Comparison of ENCODE assay signal across 19 cellular contexts in genomic region chr1:226060427-226060826, GRCh38. TPM values are rescaled to one million over a fixed set of nuclear protein-coding genes. Genes with fewer than 3 reads are reported as not detected.
DNase-seq lines count a peak whose midpoint lies in the region; ATAC-seq lines count a peak whose summit lies in the region.
"Had no signal": no experiment of that assay in that cellular context is flagged by ENCODE, and none has a peak within 500 bp of the region (broad histone marks: within the 10 kb centered on the region; RNA-seq: fewer than 3 reads in every experiment).

No MANE protein-coding gene starts in this region.

- ATAC-seq in T-helper 17 cell (no peak), HG03469 (IDR thresholded peaks at IDR 0.05; ENCODE audit: unreplicated experiment) (no peak)
- ATAC-seq in stimulated activated effector memory CD8-positive, alpha-beta T cell treated with anti-CD3 and anti-CD28 coated beads, Interleukin-12 subunit alpha, Interleukin-12 subunit beta, amount 100 ng/mL, for 72 hours, result no peak
- ATAC-seq: activated CD4-positive, alpha-beta T cell treated with anti-CD3 and anti-CD28 coated beads for 36 hours; left lung had no signal

- H3K36me3 Mint-ChIP-seq in activated CD4-positive, alpha-beta memory T cell treated with anti-CD3 and anti-CD28 coated beads, Interleukin-2, amount 10 ng/mL, durations not matched to agents 7 days and 5 days (ENCODE audit: low read depth), result peaks cover 38% of the 10 kb centered on the region
- H3K36me3 Mint-ChIP-seq in activated CD4-positive, alpha-beta memory T cell treated with anti-CD3 and anti-CD28 coated beads for 36 hours, result peaks cover 29% of the 10 kb centered on the region
- H3K36me3 Mint-ChIP-seq in T-helper 17 cell (ENCODE audit: low read depth), result peaks cover 4% of the 10 kb centered on the region
- H3K36me3 Mint-ChIP-seq in stimulated activated effector memory CD8-positive, alpha-beta T cell treated with anti-CD3 and anti-CD28 coated beads, Interleukin-12 subunit alpha, Interleukin-12 subunit beta, amount 100 ng/mL, for 72 hours, result peaks cover 30% of the 10 kb centered on the region

- H3K27ac ChIP-seq in mucosa of rectum (ENCODE audit: low read depth in 2 of 2, low read length in 2 of 2), result peak overlapping the region; percentile 99
- H3K27ac ChIP-seq in subcutaneous abdominal adipose tissue (ENCODE audit: low read depth, low read length), result peak overlapping the region; percentile 92

- H3K4me1 ChIP-seq in mucosa of rectum (ENCODE audit: control insufficient read depth in 2 of 2, insufficient read depth in 2 of 2, low read length in 2 of 2), result peaks cover 11 to 23% of the 10 kb centered on the region in 2 donors
- H3K4me1 ChIP-seq in subcutaneous abdominal adipose tissue (ENCODE audit: control insufficient read depth in 5 of 5, insufficient read depth in 5 of 5, low read length in 5 of 5), result peaks cover 8 to 24% (median 20%) of the 10 kb centered on the region in 5 donors

- H3K4me1 Mint-ChIP-seq in activated CD4-positive, alpha-beta memory T cell treated with anti-CD3 and anti-CD28 coated beads, Interleukin-2, amount 10 ng/mL, durations not matched to agents 7 days and 5 days, result peaks cover 23% of the 10 kb centered on the region
- H3K4me1 Mint-ChIP-seq in activated CD4-positive, alpha-beta memory T cell treated with anti-CD3 and anti-CD28 coated beads for 36 hours (ENCODE audit: low read depth), result peaks cover 24% of the 10 kb centered on the region
- peaks cover 20% of the 10 kb centered on the region for H3K4me1 Mint-ChIP-seq in T-helper 17 cell
- peaks cover 23% of the 10 kb centered on the region for H3K4me1 Mint-ChIP-seq in stimulated activated effector memory CD8-positive, alpha-beta T cell treated with anti-CD3 and anti-CD28 coated beads, Interleukin-12 subunit alpha, Interleukin-12 subunit beta, amount 100 ng/mL, for 72 hours

- no peak overlapping the region for H3K27ac Mint-ChIP-seq in activated CD4-positive, alpha-beta memory T cell treated with anti-CD3 and anti-CD28 coated beads, Interleukin-2, amount 10 ng/mL, durations not matched to agents 7 days and 5 days
- no peak overlapping the region for H3K27ac Mint-ChIP-seq in activated CD4-positive, alpha-beta memory T cell treated with anti-CD3 and anti-CD28 coated beads for 36 hours
- peak overlapping the region; percentile 87 for H3K27ac Mint-ChIP-seq in T-helper 17 cell
- no peak overlapping the region for H3K27ac Mint-ChIP-seq in stimulated activated effector memory CD8-positive, alpha-beta T cell treated with anti-CD3 and anti-CD28 coated beads, Interleukin-12 subunit alpha, Interleukin-12 subunit beta, amount 100 ng/mL, for 72 hours

- H3K27me3 ChIP-seq in mucosa of rectum (ENCODE audit: control insufficient read depth in 2 of 2, insufficient read depth in 2 of 2, low read length in 2 of 2) (no peaks in the 10 kb centered on the region), subcutaneous abdominal adipose tissue (ENCODE audit: control insufficient read depth in 5 of 5, insufficient read depth in 4 of 5, low read length in 5 of 5) (no peaks in the 10 kb centered on the region)
- H3K27me3 ChIP-seq: left lung, thyroid gland had no signal

- H3K4me3 Mint-ChIP-seq in activated CD4-positive, alpha-beta memory T cell treated with anti-CD3 and anti-CD28 coated beads, Interleukin-2, amount 10 ng/mL, durations not matched to agents 7 days and 5 days, result peak overlapping the region; percentile 4
- H3K4me3 Mint-ChIP-seq in activated CD4-positive, alpha-beta memory T cell treated with anti-CD3 and anti-CD28 coated beads for 36 hours, result no peak overlapping the region
- no peak overlapping the region for H3K4me3 Mint-ChIP-seq in T-helper 17 cell
- H3K4me3 Mint-ChIP-seq in stimulated activated effector memory CD8-positive, alpha-beta T cell treated with anti-CD3 and anti-CD28 coated beads, Interleukin-12 subunit alpha, Interleukin-12 subunit beta, amount 100 ng/mL, for 72 hours, result no peak overlapping the region

- intact Hi-C loops in activated CD4-positive, alpha-beta memory T cell treated with anti-CD3 and anti-CD28 coated beads for 36 hours (cut with micrococcal nuclease), result loop anchor here (5.0 to 10.0 kb wide), 2 partner anchors 136 to 633 kb away; partner anchors contain the start of genes LBR and PYCR2

- POLR2A ChIA-PET in activated CD4-positive, alpha-beta memory T cell treated with anti-CD3 and anti-CD28 coated beads, Interleukin-2, amount 10 ng/mL, durations not matched to agents 7 days and 5 days (lab: Charles Lee), result interaction anchor here (3.8 to 4.3 kb wide), 2 partner anchors 63 to 633 kb away, joined by 21 to 219 read pairs; partner anchors contain the start of genes LBR and SDE2
- POLR2A ChIA-PET in activated CD4-positive, alpha-beta memory T cell treated with anti-CD3 and anti-CD28 coated beads for 36 hours (lab: Charles Lee), result interaction anchor here (1.1 kb wide), 1 partner anchor 42 kb away, joined by 3 read pairs; no protein-coding TSS in a partner anchor

- DNase-seq in activated CD4-positive, alpha-beta memory T cell treated with anti-CD3 and anti-CD28 coated beads, Interleukin-2, amount 10 ng/mL, durations not matched to agents 7 days and 5 days, result no peak
- DNase-seq in activated CD4-positive, alpha-beta memory T cell treated with anti-CD3 and anti-CD28 coated beads for 36 hours, result no peak
- DNase-seq in T-helper 17 cell (no peak), NK-92 (lab: John Stamatoyannopoulos, UW; ENCODE audit: unreplicated experiment) (no peak)
- DNase-seq in stimulated activated effector memory CD8-positive, alpha-beta T cell treated with anti-CD3 and anti-CD28 coated beads, Interleukin-12 subunit alpha, Interleukin-12 subunit beta, amount 100 ng/mL, for 72 hours (ENCODE audit: low spot score in 2 of 2), result no peak
- DNase-seq: activated CD4-positive, alpha-beta T cell treated with anti-CD3 and anti-CD28 coated beads for 36 hours; activated T-cell treated with anti-CD3 and anti-CD28 coated beads, Interleukin-2, amount 50 U/mL, for 1 hour; COR-L47; GDM1; Karpas-422; left lung; NCI-H524; occipital lobe; RPMI8226; thyroid gland had no signal

- H3K9me3 ChIP-seq in T-helper 17 cell (ENCODE audit: control insufficient read depth, low read length, poor library complexity, severe bottlenecking) (no peaks in the 10 kb centered on the region), mucosa of rectum (ENCODE audit: control insufficient read depth in 2 of 2, low read length in 2 of 2) (no peaks in the 10 kb centered on the region), subcutaneous abdominal adipose tissue (ENCODE audit: control insufficient read depth in 5 of 5, low read length in 5 of 5) (no peaks in the 10 kb centered on the region)
- H3K9me3 ChIP-seq: left lung, thyroid gland had no signal

- no peak overlapping the region for H3K4me3 ChIP-seq in mucosa of rectum (ENCODE audit: low read length in 2 of 2)
- H3K4me3 ChIP-seq in subcutaneous abdominal adipose tissue (ENCODE audit: low read depth in 1 of 5, low read length in 5 of 5), result no peak overlapping the region

- no peak overlapping the region for H3K9ac ChIP-seq in mucosa of rectum (ENCODE audit: low read depth in 1 of 2, low read length in 2 of 2)
- no peak overlapping the region for H3K9ac ChIP-seq in subcutaneous abdominal adipose tissue (ENCODE audit: low read length in 5 of 5)

- H3K9me3 Mint-ChIP-seq in activated CD4-positive, alpha-beta memory T cell treated with anti-CD3 and anti-CD28 coated beads, Interleukin-2, amount 10 ng/mL, durations not matched to agents 7 days and 5 days, result no peaks in the 10 kb centered on the region
- H3K9me3 Mint-ChIP-seq in activated CD4-positive, alpha-beta memory T cell treated with anti-CD3 and anti-CD28 coated beads for 36 hours, result no peaks in the 10 kb centered on the region
- H3K9me3 Mint-ChIP-seq in stimulated activated effector memory CD8-positive, alpha-beta T cell treated with anti-CD3 and anti-CD28 coated beads, Interleukin-12 subunit alpha, Interleukin-12 subunit beta, amount 100 ng/mL, for 72 hours, result no peaks in the 10 kb centered on the region
- H3K9me3 Mint-ChIP-seq: T-helper 1 cell treated with Interleukin-12 subunit alpha and Interleukin-12 subunit beta and Interleukin-4 antibody, amounts not matched to agents 30 μg/mL and 1 μg/mL, for 36 hours had no signal

- H3K27me3 Mint-ChIP-seq in activated CD4-positive, alpha-beta memory T cell treated with anti-CD3 and anti-CD28 coated beads, Interleukin-2, amount 10 ng/mL, durations not matched to agents 7 days and 5 days, result no peaks in the 10 kb centered on the region
- no peaks in the 10 kb centered on the region for H3K27me3 Mint-ChIP-seq in activated CD4-positive, alpha-beta memory T cell treated with anti-CD3 and anti-CD28 coated beads for 36 hours
- no peaks in the 10 kb centered on the region for H3K27me3 Mint-ChIP-seq in T-helper 17 cell
- H3K27me3 Mint-ChIP-seq: activated CD4-positive, alpha-beta T cell treated with anti-CD3 and anti-CD28 coated beads for 36 hours had no signal

- CTCF ChIA-PET in activated CD4-positive, alpha-beta memory T cell treated with anti-CD3 and anti-CD28 coated beads, Interleukin-2, amount 10 ng/mL, durations not matched to agents 7 days and 5 days (lab: Charles Lee), result no interaction called here
- CTCF ChIA-PET in activated CD4-positive, alpha-beta memory T cell treated with anti-CD3 and anti-CD28 coated beads for 36 hours (lab: Charles Lee), result interaction anchor here (0.8 to 1.1 kb wide), 2 partner anchors 51 to 65 kb away, joined by 3 to 5 read pairs; no protein-coding TSS in a partner anchor

- H3K36me3 ChIP-seq in mucosa of rectum (ENCODE audit: control insufficient read depth in 2 of 2, insufficient read depth in 2 of 2, low read length in 2 of 2) (peaks cover 0 to 5% of the 10 kb centered on the region in 2 donors), subcutaneous abdominal adipose tissue (ENCODE audit: control insufficient read depth in 5 of 5, insufficient read depth in 5 of 5, low read length in 5 of 5) (peaks cover 4 to 15% (median 11%) of the 10 kb centered on the region in 5 donors)
- H3K36me3 ChIP-seq: thyroid gland had no signal

RNA-seq across cellular contexts. Expression of gene H3-3A, which starts 2.1 kb away (rescaled TPM):
- 100 to 1,000 TPM; 480 to 486 TPM for total RNA-seq in activated CD4-positive, alpha-beta memory T cell treated with anti-CD3 and anti-CD28 coated beads, Interleukin-2, amount 10 ng/mL, durations not matched to agents 7 days and 5 days
- 100 to 1,000 TPM; 317 to 320 TPM for total RNA-seq in activated CD4-positive, alpha-beta memory T cell treated with anti-CD3 and anti-CD28 coated beads for 36 hours
- total RNA-seq in T-helper 17 cell, result 100 to 1,000 TPM; 318 to 496 TPM
